In genomic region chr7:4748267-4748666, GRCh38 we compare ENCODE assay signal across 12 cellular contexts. TPM values are rescaled to one million over a fixed set of nuclear protein-coding genes. Genes with fewer than 3 reads are reported as not detected.
DNase-seq lines count a peak whose midpoint lies in the region; ATAC-seq and TF ChIP-seq lines count a peak whose summit lies in the region.
"Had no signal": no experiment of that assay in that cellular context is flagged by ENCODE, and none has a peak within 500 bp of the region (broad histone marks: within the 10 kb centered on the region; RNA-seq: fewer than 3 reads in every experiment).

No MANE protein-coding gene starts in this region.

- 77 to 78% methylated on average over 4 to 6 of the region's 6 CpGs for WGBS in gastroesophageal sphincter (ENCODE audit: low coverage in 1 of 2), 2 donors

- TF ChIP-seq CTCF in HFFc6 (IDR thresholded peaks at IDR 0.05) (no peak), gastroesophageal sphincter (IDR thresholded peaks at IDR 0.05) (no peak)

- POLR2A ChIA-PET in activated CD4-positive, alpha-beta memory T cell treated with anti-CD3 and anti-CD28 coated beads, Interleukin-2, amount 10 ng/mL, durations not matched to agents 7 days and 5 days (lab: Charles Lee): interaction anchor here (5.1 to 8.0 kb wide), 2 partner anchors 27 to 107 kb away, joined by 36 to 79 read pairs; partner anchors contain the start of gene AP5Z1

- ATAC-seq in gastroesophageal sphincter (no peak), GM21825 (IDR thresholded peaks at IDR 0.05; ENCODE audit: unreplicated experiment) (no peak), GM19395 (IDR thresholded peaks at IDR 0.05; ENCODE audit: unreplicated experiment) (no peak)
- ATAC-seq: left lobe of liver, SK-N-SH treated with all-trans-retinoic acid at 6 μM for 48 hours had no signal

- peak overlapping the region in 1 of 3 donors; percentile 2 for H3K9ac ChIP-seq in skeletal muscle tissue (ENCODE audit: low read depth in 1 of 3, low read length in 3 of 3)

- H3K4me1 Mint-ChIP-seq in HFFc6 (ENCODE audit: low read depth): peaks cover 32% of the 10 kb centered on the region
- H3K4me1 Mint-ChIP-seq in activated CD4-positive, alpha-beta memory T cell treated with anti-CD3 and anti-CD28 coated beads, Interleukin-2, amount 10 ng/mL, durations not matched to agents 7 days and 5 days: peaks cover 60% of the 10 kb centered on the region

- DNase-seq in HFFc6: no peak
- no peak for DNase-seq in activated CD4-positive, alpha-beta memory T cell treated with anti-CD3 and anti-CD28 coated beads, Interleukin-2, amount 10 ng/mL, durations not matched to agents 7 days and 5 days
- DNase-seq in putamen (ENCODE audit: low spot score): no peak
- DNase-seq in NCI-H774 (lab: John Stamatoyannopoulos, UW): no peak
- DNase-seq: stimulated activated CD4-positive, alpha-beta T cell treated with anti-CD3 and anti-CD28 coated beads, Interleukin-15, amount 100 ng/mL, for 24 hours had no signal

- H3K27me3 Mint-ChIP-seq in HFFc6 (ENCODE audit: insufficient read depth): no peaks in the 10 kb centered on the region; the same call in 1 of the 2 replicates
- H3K27me3 Mint-ChIP-seq in activated CD4-positive, alpha-beta memory T cell treated with anti-CD3 and anti-CD28 coated beads, Interleukin-2, amount 10 ng/mL, durations not matched to agents 7 days and 5 days: no peaks in the 10 kb centered on the region

- 0 out of 2 replicates have a peak overlapping the region, but pooled peaks have one; percentile 33 for H3K4me3 Mint-ChIP-seq in HFFc6
- no peak overlapping the region for H3K4me3 Mint-ChIP-seq in activated CD4-positive, alpha-beta memory T cell treated with anti-CD3 and anti-CD28 coated beads, Interleukin-2, amount 10 ng/mL, durations not matched to agents 7 days and 5 days

- no peaks in the 10 kb centered on the region for H3K9me3 ChIP-seq in gastroesophageal sphincter
- no peaks in the 10 kb centered on the region for H3K9me3 ChIP-seq in skeletal muscle tissue (ENCODE audit: control insufficient read depth in 3 of 3, low read length in 3 of 3)

- no peak overlapping the region for H3K4me3 ChIP-seq in gastroesophageal sphincter
- H3K4me3 ChIP-seq in skeletal muscle tissue (ENCODE audit: low read length in 3 of 3): no peak overlapping the region

- peak overlapping the region in 3 of 4 donors; percentile 91 to 93 (median 92) for H3K27ac ChIP-seq in gastroesophageal sphincter
- H3K27ac ChIP-seq in skeletal muscle tissue (ENCODE audit: low read depth, low read length): peak overlapping the region; percentile 58
- H3K27ac ChIP-seq: epithelial cell of prostate had no signal

- peaks cover 5 to 83% (median 37%) of the 10 kb centered on the region in 3 donors for H3K4me1 ChIP-seq in gastroesophageal sphincter
- H3K4me1 ChIP-seq in skeletal muscle tissue (ENCODE audit: control insufficient read depth in 3 of 3, insufficient read depth in 3 of 3, low read length in 3 of 3): peaks cover 28 to 37% (median 31%) of the 10 kb centered on the region in 3 donors

- H3K27me3 ChIP-seq in gastroesophageal sphincter (no peaks in the 10 kb centered on the region), skeletal muscle tissue (ENCODE audit: control insufficient read depth in 3 of 3, insufficient read depth in 3 of 3, low read length in 3 of 3) (no peaks in the 10 kb centered on the region)

- no peaks in the 10 kb centered on the region; the same call in 1 of the 2 replicates for H3K9me3 Mint-ChIP-seq in HFFc6
- no peaks in the 10 kb centered on the region for H3K9me3 Mint-ChIP-seq in activated CD4-positive, alpha-beta memory T cell treated with anti-CD3 and anti-CD28 coated beads, Interleukin-2, amount 10 ng/mL, durations not matched to agents 7 days and 5 days

- no peak for TF ChIP-seq POLR2A in gastroesophageal sphincter (IDR thresholded peaks at IDR 0.05)

- peak overlapping the region; percentile 69 for H3K27ac Mint-ChIP-seq in HFFc6
- peak overlapping the region; percentile 41 for H3K27ac Mint-ChIP-seq in activated CD4-positive, alpha-beta memory T cell treated with anti-CD3 and anti-CD28 coated beads, Interleukin-2, amount 10 ng/mL, durations not matched to agents 7 days and 5 days

- H3K36me3 ChIP-seq in gastroesophageal sphincter (peaks cover 0 to 10% of the 10 kb centered on the region in 2 donors), skeletal muscle tissue (ENCODE audit: control insufficient read depth in 3 of 3, insufficient read depth in 3 of 3, low read length in 3 of 3) (peaks cover 3 to 5% (median 4%) of the 10 kb centered on the region in 3 donors)

- H3K36me3 Mint-ChIP-seq in HFFc6 (ENCODE audit: low read depth): peaks cover 29% of the 10 kb centered on the region
- H3K36me3 Mint-ChIP-seq in activated CD4-positive, alpha-beta memory T cell treated with anti-CD3 and anti-CD28 coated beads, Interleukin-2, amount 10 ng/mL, durations not matched to agents 7 days and 5 days (ENCODE audit: low read depth): peaks cover 27% of the 10 kb centered on the region

- CTCF ChIA-PET in activated CD4-positive, alpha-beta memory T cell treated with anti-CD3 and anti-CD28 coated beads, Interleukin-2, amount 10 ng/mL, durations not matched to agents 7 days and 5 days (lab: Charles Lee): interaction anchor here (1.1 kb wide), 1 partner anchor 106 kb away, joined by 3 read pairs; no protein-coding TSS in a partner anchor

- no peak for TF ChIP-seq EP300 in gastroesophageal sphincter (IDR thresholded peaks at IDR 0.05)

RNA-seq across cellular contexts. Expression of gene AP5Z1, which starts 27.2 kb away (rescaled TPM):
- 10 to 100 TPM; 39.8 to 50.4 (median 42.1) TPM for total RNA-seq in HFFc6 (2021; fragmentation: NEBNext Ultra II Directional; extraction: Animal tissue kit (Norgen Biotek cat#: 25700))
- total RNA-seq in activated CD4-positive, alpha-beta memory T cell treated with anti-CD3 and anti-CD28 coated beads, Interleukin-2, amount 10 ng/mL, durations not matched to agents 7 days and 5 days: 10 to 100 TPM; 57.5 to 60.6 TPM
- total RNA-seq in gastroesophageal sphincter: 10 to 100 TPM; 13.0 to 33.9 (median 26.8) TPM
- 13.6 TPM for total RNA-seq in skeletal muscle tissue
